ENCODE assay signal across 1 cellular context in the genomic region with DNA sequence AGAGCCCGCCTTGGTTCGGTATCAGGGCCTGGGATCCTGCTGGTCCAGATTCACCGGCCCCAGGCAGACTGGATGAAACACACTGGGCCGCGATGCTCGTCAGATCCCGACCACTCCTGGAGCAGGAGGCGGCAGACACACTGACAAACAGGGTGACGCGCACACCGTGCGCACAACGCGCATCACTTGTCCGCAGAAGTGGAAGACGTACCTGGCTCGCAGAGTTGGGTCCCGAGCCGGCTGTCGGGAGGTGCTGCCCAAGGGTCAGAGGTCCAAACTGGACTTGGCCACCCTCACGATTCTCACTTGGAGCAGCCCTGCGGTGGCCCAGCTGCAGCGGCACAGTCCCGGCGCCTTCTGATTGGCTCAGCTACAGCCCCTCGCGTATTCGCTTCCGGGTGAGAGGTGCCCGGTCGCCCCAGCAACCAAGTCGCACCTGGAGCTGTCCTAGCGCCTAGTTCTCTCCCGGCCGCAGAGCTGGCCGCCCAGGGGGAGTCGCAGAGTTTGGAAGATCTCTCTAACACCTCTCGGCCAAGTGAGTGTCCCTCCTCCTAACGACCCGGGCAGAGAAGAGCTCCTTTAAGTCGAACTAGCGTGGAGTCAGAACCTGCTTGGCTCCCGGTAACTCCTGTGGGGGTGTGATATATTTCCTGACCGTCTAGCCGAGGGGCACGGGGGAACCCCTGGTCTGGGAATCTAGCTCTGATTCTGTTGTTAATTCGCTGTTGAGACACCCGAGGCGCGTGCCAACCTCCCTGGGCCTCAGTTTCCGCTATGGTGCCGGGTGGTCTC.
A peak's percentile ranks its signal among the peaks of the same experiment; 100 is the strongest.
TF ChIP-seq lines count a peak whose summit lies in the region.

A gene with protein sequence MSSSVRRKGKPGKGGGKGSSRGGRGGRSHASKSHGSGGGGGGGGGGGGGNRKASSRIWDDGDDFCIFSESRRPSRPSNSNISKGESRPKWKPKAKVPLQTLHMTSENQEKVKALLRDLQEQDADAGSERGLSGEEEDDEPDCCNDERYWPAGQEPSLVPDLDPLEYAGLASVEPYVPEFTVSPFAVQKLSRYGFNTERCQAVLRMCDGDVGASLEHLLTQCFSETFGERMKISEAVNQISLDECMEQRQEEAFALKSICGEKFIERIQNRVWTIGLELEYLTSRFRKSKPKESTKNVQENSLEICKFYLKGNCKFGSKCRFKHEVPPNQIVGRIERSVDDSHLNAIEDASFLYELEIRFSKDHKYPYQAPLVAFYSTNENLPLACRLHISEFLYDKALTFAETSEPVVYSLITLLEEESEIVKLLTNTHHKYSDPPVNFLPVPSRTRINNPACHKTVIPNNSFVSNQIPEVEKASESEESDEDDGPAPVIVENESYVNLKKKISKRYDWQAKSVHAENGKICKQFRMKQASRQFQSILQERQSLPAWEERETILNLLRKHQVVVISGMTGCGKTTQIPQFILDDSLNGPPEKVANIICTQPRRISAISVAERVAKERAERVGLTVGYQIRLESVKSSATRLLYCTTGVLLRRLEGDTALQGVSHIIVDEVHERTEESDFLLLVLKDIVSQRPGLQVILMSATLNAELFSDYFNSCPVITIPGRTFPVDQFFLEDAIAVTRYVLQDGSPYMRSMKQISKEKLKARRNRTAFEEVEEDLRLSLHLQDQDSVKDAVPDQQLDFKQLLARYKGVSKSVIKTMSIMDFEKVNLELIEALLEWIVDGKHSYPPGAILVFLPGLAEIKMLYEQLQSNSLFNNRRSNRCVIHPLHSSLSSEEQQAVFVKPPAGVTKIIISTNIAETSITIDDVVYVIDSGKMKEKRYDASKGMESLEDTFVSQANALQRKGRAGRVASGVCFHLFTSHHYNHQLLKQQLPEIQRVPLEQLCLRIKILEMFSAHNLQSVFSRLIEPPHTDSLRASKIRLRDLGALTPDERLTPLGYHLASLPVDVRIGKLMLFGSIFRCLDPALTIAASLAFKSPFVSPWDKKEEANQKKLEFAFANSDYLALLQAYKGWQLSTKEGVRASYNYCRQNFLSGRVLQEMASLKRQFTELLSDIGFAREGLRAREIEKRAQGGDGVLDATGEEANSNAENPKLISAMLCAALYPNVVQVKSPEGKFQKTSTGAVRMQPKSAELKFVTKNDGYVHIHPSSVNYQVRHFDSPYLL (N-terminal part only) (minus strand): TSS at position 359 of the 792 bp plus-strand sequence. CDS start 7,529 bp downstream, outside the sequence.
Gene MORN2 (plus strand): TSS at position 401 of the 792 bp plus-strand sequence.

TF ChIP-seq in HepG2, 621 proteins besides CTCF, POLR2A, EP300 and RAD21 (continued from another document and continues in another):
- TF ChIP-seq, protein P1, sequence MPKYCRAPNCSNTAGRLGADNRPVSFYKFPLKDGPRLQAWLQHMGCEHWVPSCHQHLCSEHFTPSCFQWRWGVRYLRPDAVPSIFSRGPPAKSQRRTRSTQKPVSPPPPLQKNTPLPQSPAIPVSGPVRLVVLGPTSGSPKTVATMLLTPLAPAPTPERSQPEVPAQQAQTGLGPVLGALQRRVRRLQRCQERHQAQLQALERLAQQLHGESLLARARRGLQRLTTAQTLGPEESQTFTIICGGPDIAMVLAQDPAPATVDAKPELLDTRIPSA (CRISPR knock-in tag; IDR thresholded peaks at IDR 0.05; ENCODE audit: borderline replicate concordance), result no peak; the same call in 1 of the 2 replicates
- TF ChIP-seq THAP7 (CRISPR knock-in tag; IDR thresholded peaks at IDR 0.05) (peak; percentile 91; the same call in 1 of the 2 replicates), REXO4 (CRISPR knock-in tag; IDR thresholded peaks at IDR 0.05; ENCODE audit: borderline replicate concordance) (0 out of 2 replicates have a peak, but pooled peaks have one; percentile 29), ZNF564 (CRISPR knock-in tag; IDR thresholded peaks at IDR 0.05) (peak; percentile 90), ZNF629 (CRISPR knock-in tag; conservative IDR thresholded peaks at IDR 0.05) (peak; percentile 53; the same call in 1 of the 2 replicates), E2F1 (CRISPR knock-in tag; IDR thresholded peaks at IDR 0.05) (peak; percentile 55; the same call in 1 of the 2 replicates), AFF4 (CRISPR knock-in tag; IDR thresholded peaks at IDR 0.05) (no peak), BCLAF1 (IDR thresholded peaks at IDR 0.05) (no peak), ZNF256 (CRISPR knock-in tag; conservative IDR thresholded peaks at IDR 0.05) (0 out of 2 replicates have a peak, but pooled peaks have one; percentile 60), PHF21A (CRISPR knock-in tag; IDR thresholded peaks at IDR 0.05) (peak; percentile 99), ISX (CRISPR knock-in tag; conservative IDR thresholded peaks at IDR 0.05) (no peak), HNRNPH1 (optimal IDR thresholded peaks at IDR 0.05; ENCODE audit: low read depth, low read length) (no peak), KDM5B (CRISPR knock-in tag; IDR thresholded peaks at IDR 0.05; ENCODE audit: borderline replicate concordance) (peak; percentile 99; the same call in 1 of the 2 replicates), KLF13 (CRISPR knock-in tag; IDR thresholded peaks at IDR 0.05) (no peak), CCDC6 (CRISPR knock-in tag; IDR thresholded peaks at IDR 0.05) (peak; percentile 86; the same call in 1 of the 2 replicates), ELK4 (CRISPR knock-in tag; IDR thresholded peaks at IDR 0.05; ENCODE audit: borderline replicate concordance) (no peak), ZNF710 (CRISPR knock-in tag; IDR thresholded peaks at IDR 0.05; ENCODE audit: borderline replicate concordance) (peak; percentile 41; the same call in 1 of the 2 replicates)
- TF ChIP-seq, protein P2, sequence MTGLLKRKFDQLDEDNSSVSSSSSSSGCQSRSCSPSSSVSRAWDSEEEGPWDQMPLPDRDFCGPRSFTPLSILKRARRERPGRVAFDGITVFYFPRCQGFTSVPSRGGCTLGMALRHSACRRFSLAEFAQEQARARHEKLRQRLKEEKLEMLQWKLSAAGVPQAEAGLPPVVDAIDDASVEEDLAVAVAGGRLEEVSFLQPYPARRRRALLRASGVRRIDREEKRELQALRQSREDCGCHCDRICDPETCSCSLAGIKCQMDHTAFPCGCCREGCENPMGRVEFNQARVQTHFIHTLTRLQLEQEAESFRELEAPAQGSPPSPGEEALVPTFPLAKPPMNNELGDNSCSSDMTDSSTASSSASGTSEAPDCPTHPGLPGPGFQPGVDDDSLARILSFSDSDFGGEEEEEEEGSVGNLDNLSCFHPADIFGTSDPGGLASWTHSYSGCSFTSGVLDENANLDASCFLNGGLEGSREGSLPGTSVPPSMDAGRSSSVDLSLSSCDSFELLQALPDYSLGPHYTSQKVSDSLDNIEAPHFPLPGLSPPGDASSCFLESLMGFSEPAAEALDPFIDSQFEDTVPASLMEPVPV (CRISPR knock-in tag; IDR thresholded peaks at IDR 0.05), result peak; percentile 94
- TF ChIP-seq, protein P3, sequence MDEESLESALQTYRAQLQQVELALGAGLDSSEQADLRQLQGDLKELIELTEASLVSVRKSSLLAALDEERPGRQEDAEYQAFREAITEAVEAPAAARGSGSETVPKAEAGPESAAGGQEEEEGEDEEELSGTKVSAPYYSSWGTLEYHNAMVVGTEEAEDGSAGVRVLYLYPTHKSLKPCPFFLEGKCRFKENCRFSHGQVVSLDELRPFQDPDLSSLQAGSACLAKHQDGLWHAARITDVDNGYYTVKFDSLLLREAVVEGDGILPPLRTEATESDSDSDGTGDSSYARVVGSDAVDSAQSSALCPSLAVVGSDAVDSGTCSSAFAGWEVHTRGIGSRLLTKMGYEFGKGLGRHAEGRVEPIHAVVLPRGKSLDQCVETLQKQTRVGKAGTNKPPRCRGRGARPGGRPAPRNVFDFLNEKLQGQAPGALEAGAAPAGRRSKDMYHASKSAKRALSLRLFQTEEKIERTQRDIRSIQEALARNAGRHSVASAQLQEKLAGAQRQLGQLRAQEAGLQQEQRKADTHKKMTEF (CRISPR knock-in tag; IDR thresholded peaks at IDR 0.05), result peak; percentile 90
